Comparison of ENCODE assay signal across 23 cellular contexts in the genomic region with DNA sequence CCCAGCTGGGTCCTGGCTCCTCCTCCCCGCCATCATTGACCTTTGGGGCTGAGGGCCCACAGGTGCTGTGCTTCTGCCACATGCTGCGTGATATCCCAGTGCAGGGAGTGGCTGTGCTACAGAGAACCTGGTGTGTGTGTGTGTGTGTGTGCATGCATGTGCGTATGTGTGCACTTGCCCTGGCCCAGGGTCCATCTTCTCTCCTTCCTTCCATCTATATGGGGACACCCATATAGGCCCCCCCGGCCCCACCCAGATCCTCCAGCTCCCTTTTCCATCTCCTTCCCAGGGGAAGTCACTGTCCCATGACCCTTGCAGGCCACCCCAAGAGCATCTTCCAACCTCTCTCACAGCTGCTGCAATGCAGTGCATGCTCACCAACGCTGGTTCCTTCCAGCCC. TPM values are rescaled to one million over a fixed set of nuclear protein-coding genes. Genes with fewer than 3 reads are reported as not detected.
"Had no signal": no experiment of that assay in that cellular context is flagged by ENCODE, and none has a peak within 500 bp of the region (broad histone marks: within the 10 kb centered on the region; RNA-seq: fewer than 3 reads in every experiment).

No MANE protein-coding gene starts in this region.

- H3K4me1 Mint-ChIP-seq: neural crest cell had no signal

- H3K79me2 ChIP-seq: parathyroid adenoma had no signal

- ATAC-seq: effector memory CD8-positive, alpha-beta T cell; left lobe of liver; natural killer cell treated with Interleukin-12 subunit alpha and Interleukin-12 subunit beta and Interleukin-15 and Interleukin-18, amount 100 ng/mL, for 72 hours; sciatic nerve; stimulated activated effector memory CD8-positive, alpha-beta T cell treated with anti-CD3 and anti-CD28 coated beads, Interleukin-12 subunit alpha, Interleukin-12 subunit beta, amount 100 ng/mL, for 72 hours; stimulated activated naive CD8-positive, alpha-beta T cell treated with anti-CD3 and anti-CD28 coated beads, Interleukin-15, Interleukin-2, amounts not matched to agents 100 U/mL and 50 U/mL, for 24 hours had no signal

- H3K4me3 Mint-ChIP-seq: effector memory CD8-positive, alpha-beta T cell; natural killer cell treated with Interleukin-12 subunit alpha and Interleukin-12 subunit beta and Interleukin-15 and Interleukin-18, amount 100 ng/mL, for 72 hours; neural crest cell; stimulated activated effector memory CD8-positive, alpha-beta T cell treated with anti-CD3 and anti-CD28 coated beads, Interleukin-12 subunit alpha, Interleukin-12 subunit beta, amount 100 ng/mL, for 72 hours; type B pancreatic cell had no signal

- H3K27me3 ChIP-seq: right atrium auricular region, testis had no signal

- H3K4me3 ChIP-seq: lung, prostate gland, right atrium auricular region, testis, tibial artery had no signal

- H2AFZ ChIP-seq: parathyroid adenoma had no signal

- H3K4me1 ChIP-seq: parathyroid adenoma, prostate gland, right atrium auricular region, testis, tibial artery had no signal

- H3K36me3 ChIP-seq: prostate gland, right atrium auricular region, tibial artery had no signal

- H3K9me3 ChIP-seq: prostate gland, right atrium auricular region, testis, tibial artery had no signal

- H3K9ac ChIP-seq: parathyroid adenoma had no signal

- H3K9me3 Mint-ChIP-seq: effector memory CD8-positive, alpha-beta T cell; memory B cell; natural killer cell treated with Interleukin-12 subunit alpha and Interleukin-12 subunit beta and Interleukin-15 and Interleukin-18, amount 100 ng/mL, for 72 hours; neural crest cell; stimulated activated effector memory CD8-positive, alpha-beta T cell treated with anti-CD3 and anti-CD28 coated beads, Interleukin-12 subunit alpha, Interleukin-12 subunit beta, amount 100 ng/mL, for 72 hours; type B pancreatic cell had no signal

- H3K27ac Mint-ChIP-seq: effector memory CD8-positive, alpha-beta T cell; natural killer cell treated with Interleukin-12 subunit alpha and Interleukin-12 subunit beta and Interleukin-15 and Interleukin-18, amount 100 ng/mL, for 72 hours; stimulated activated effector memory CD8-positive, alpha-beta T cell treated with anti-CD3 and anti-CD28 coated beads, Interleukin-12 subunit alpha, Interleukin-12 subunit beta, amount 100 ng/mL, for 72 hours; type B pancreatic cell had no signal

- H3K27me3 Mint-ChIP-seq: memory B cell had no signal

- DNase-seq: cortex of kidney; effector memory CD8-positive, alpha-beta T cell; head of caudate nucleus; stimulated activated CD4-positive, alpha-beta T cell treated with anti-CD3 and anti-CD28 coated beads, Interleukin-2, amount 100 ng/mL, for 24 hours; stimulated activated CD4-positive, alpha-beta T cell treated with anti-CD3 and anti-CD28 coated beads, Interleukin-4, amount 100 ng/mL, for 24 hours; stimulated activated naive CD8-positive, alpha-beta T cell treated with anti-CD3 and anti-CD28 coated beads, Interleukin-15, Interleukin-2, amounts not matched to agents 100 U/mL and 50 U/mL, for 24 hours; substantia nigra; testis had no signal

- H3K27ac ChIP-seq: parathyroid adenoma, prostate gland, right atrium auricular region, testis, tibial artery had no signal

RNA-seq across cellular contexts. Expression of gene RASGRF1, which starts 12.6 kb away (rescaled TPM):
- total RNA-seq: left lobe of liver, mononuclear cell, skeletal muscle tissue had no signal
- polyA plus RNA-seq: liver had no signal
